8 cellular contexts compared by ENCODE assay signal in the genomic region with DNA sequence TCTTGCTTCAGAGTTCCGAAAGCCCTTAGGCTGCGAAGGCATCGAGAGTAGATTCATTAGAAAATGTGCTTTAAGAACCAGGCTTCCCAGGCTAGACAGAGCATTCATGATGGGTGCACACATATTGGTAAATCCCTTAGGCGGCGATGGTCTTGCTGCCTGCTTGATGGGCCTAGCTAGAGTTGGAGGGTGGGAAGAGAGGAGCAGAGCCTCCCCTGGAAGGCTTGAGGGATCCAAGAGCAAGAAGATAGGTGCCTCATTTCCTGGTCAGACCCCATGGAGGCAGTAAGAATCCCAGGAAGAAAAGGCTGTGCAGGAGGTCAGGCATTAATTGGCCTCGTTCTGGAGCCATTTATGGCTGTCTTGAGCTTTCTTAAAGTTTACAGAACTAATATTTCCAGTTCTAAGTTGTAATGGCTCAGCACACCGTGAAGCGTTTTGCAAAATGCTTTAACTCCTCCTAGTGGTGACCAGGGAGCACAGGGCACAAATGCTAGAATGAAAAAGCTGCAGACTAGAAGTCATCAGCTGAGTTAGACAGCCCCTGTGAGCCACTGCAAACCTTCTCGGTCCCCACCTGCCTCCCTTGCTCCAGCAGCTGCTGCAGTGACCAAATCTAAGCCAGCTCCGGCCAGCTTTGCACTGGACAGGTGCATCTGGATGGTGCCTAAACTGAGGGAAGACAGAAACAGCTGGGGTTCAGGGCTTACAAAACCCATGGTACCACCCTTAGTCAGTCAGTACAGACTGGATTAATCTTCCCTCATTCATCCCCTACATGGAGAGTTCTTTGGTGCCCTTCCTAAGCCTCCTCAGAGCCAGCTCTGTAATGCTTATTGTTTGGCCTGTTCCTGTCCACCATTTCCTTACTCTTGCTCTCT. TPM values are rescaled to one million over a fixed set of nuclear protein-coding genes. Genes with fewer than 3 reads are reported as not detected.
A peak's percentile ranks its signal among the peaks of the same experiment; 100 is the strongest.
DNase-seq lines count a peak whose midpoint lies in the region; ATAC-seq and TF ChIP-seq lines count a peak whose summit lies in the region.

No MANE protein-coding gene starts in this region.

- TF ChIP-seq CTCF in AG10803 (conservative IDR thresholded peaks at IDR 0.05; ENCODE audit: low read length) (peak; percentile 93), kidney epithelial cell (IDR thresholded peaks at IDR 0.05; ENCODE audit: insufficient read depth, low read length, poor library complexity, severe bottlenecking) (peak; percentile 77), tibial nerve (IDR thresholded peaks at IDR 0.05) (peak; percentile 24 to 56 (median 45))

- no peak overlapping the region for H3K27ac ChIP-seq in tibial nerve

- H3K4me1 ChIP-seq in tibial nerve, result no peaks in the 10 kb centered on the region

- H3K36me3 ChIP-seq in kidney epithelial cell (ENCODE audit: control insufficient read depth, insufficient read depth, low read length), result no peaks in the 10 kb centered on the region
- H3K36me3 ChIP-seq in tibial nerve, result no peaks in the 10 kb centered on the region

- no peaks in the 10 kb centered on the region for H3K9me3 ChIP-seq in tibial nerve

- ATAC-seq in GM18517 (IDR thresholded peaks at IDR 0.05; ENCODE audit: unreplicated experiment) (peak; percentile 77), HG03045 (IDR thresholded peaks at IDR 0.05; ENCODE audit: unreplicated experiment) (peak; percentile 57)

- H3K4me3 ChIP-seq in AG10803 (ENCODE audit: low read length) (no peak overlapping the region), kidney epithelial cell (ENCODE audit: low read depth, low read length) (no peak overlapping the region), tibial nerve (no peak overlapping the region)

- no peak for TF ChIP-seq EP300 in tibial nerve (IDR thresholded peaks at IDR 0.05)

- no peaks in the 10 kb centered on the region for H3K27me3 ChIP-seq in kidney epithelial cell (ENCODE audit: control insufficient read depth, insufficient read depth, low read length)
- H3K27me3 ChIP-seq in tibial nerve, result no peaks in the 10 kb centered on the region

- no peak for TF ChIP-seq POLR2A in tibial nerve (IDR thresholded peaks at IDR 0.05)

- in situ Hi-C loops in T47D (cut with HindIII; ENCODE audit: low pct_unique_long_range_greater_than_20kb, low sequenced_read_pairs), result no loop called here

- WGBS in tibial nerve, 2 donors, result 55 to 56% methylated on average over 9 to 10 of the region's 10 CpGs

- DNase-seq in AG10803 (ENCODE audit: low read depth) (peak; percentile 71), NCI-H748 (lab: John Stamatoyannopoulos, UW; ENCODE audit: unreplicated experiment) (peak; percentile 72), T47D (ENCODE audit: low read depth in 1 of 2, low spot score in 1 of 2) (peak; percentile 64 to 70), kidney epithelial cell (ENCODE audit: low read depth) (peak; percentile 19), tibial nerve (ENCODE audit: low spot score in 2 of 2) (no peak), SKM-1 (lab: John Stamatoyannopoulos, UW; ENCODE audit: unreplicated experiment) (no peak)

RNA-seq across cellular contexts. Expression of a gene that starts 14.7 kb away (rescaled TPM):
- total RNA-seq in kidney epithelial cell (not detected in 2 replicates), tibial nerve (not detected)

RNA-seq across cellular contexts. Expression of a gene that starts 33.6 kb away (rescaled TPM):
- total RNA-seq in kidney epithelial cell (0.82 TPM in 1 of 2 replicates, not detected in the other), tibial nerve (not detected)

RNA-seq across cellular contexts. Expression of a gene that starts 38.0 kb away (rescaled TPM):
- total RNA-seq in kidney epithelial cell, result 14.0 and 18.0 TPM in 2 replicates
- total RNA-seq in tibial nerve, result 10 to 100 TPM in 1 of 4 donors, 1 to 10 TPM in 3; 3.7 to 10.7 (median 7.5) TPM

Comparison
In these comparisons a context has a peak if more than half of its experiments do, and no peak if none do; other contexts are left out.
1. DNase-seq: peak in AG10803 (single experiment), NCI-H748 (single experiment), T47D (2 of 2) and kidney epithelial cell (single experiment); none in tibial nerve (0 of 2) and SKM-1 (single experiment).
2. Peak in every context shown above with its lines, with median percentiles within 50 percentile points of each other: CTCF ChIP-seq.